In the genomic region with DNA sequence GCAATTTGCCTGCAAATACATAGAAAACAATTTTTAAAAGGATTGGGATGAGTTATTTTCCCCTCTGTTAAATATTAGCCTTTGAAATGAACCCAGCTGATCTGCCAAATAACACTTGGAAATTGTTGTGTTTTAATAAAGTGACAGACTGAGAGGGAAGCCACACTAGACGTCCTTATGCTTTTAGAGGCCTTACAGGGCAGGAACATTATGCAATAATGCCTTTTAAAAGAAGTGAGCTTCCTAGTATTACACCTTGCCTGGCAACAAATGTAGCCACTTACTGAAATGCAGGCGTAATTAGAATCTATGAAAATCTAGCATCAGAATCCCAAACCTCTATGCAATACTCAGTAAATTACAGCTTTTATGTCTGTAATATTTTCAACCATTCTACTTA, we compare ENCODE assay signal across 26 cellular contexts.
"Had no signal": no experiment of that assay in that cellular context is flagged by ENCODE, and none has a peak within 500 bp of the region (broad histone marks: within the 10 kb centered on the region; RNA-seq: fewer than 3 reads in every experiment).

No MANE protein-coding gene starts in this region.

- H2AFZ ChIP-seq: neural progenitor cell had no signal

- H3K4me2 ChIP-seq: neural progenitor cell had no signal

- H3K4me1 ChIP-seq: neural progenitor cell, tibial nerve had no signal

- DNase-seq: activated CD4-positive, alpha-beta memory T cell treated with anti-CD3 and anti-CD28 coated beads for 36 hours; activated CD4-positive, alpha-beta T cell treated with anti-CD3 and anti-CD28 coated beads, Interleukin-2, amount 10 ng/mL, durations not matched to agents 24 days and 14 days; activated CD4-positive, CD25-positive, alpha-beta regulatory T cell treated with anti-CD3 and anti-CD28 coated beads, Interleukin-2, amount 50 U/mL, for 72 hours; activated CD8-positive, alpha-beta memory T cell treated with anti-CD3 and anti-CD28 coated beads, Interleukin-2, amount 50 U/mL, for 4 hours; activated gamma-delta T cell treated with Interleukin-2 at 50 U/mL for 16 hours; activated naive CD4-positive, alpha-beta T cell treated with anti-CD3 and anti-CD28 coated beads, Interleukin-2, amount 50 U/mL, for 16 hours; activated T-cell treated with anti-CD3 and anti-CD28 coated beads, Interleukin-2, amount 50 U/mL, for 1 hour; amniotic stem cell; caudate nucleus; cortex of kidney; effector memory CD8-positive, alpha-beta T cell; foreskin fibroblast; head of caudate nucleus; left ventricle myocardium superior; midbrain; naive thymus-derived CD8-positive, alpha-beta T cell; occipital lobe; right cardiac atrium; stimulated activated CD4-positive, alpha-beta T cell treated with anti-CD3 and anti-CD28 coated beads, Interleukin-2, amount 100 ng/mL, for 48 hours; stimulated activated naive CD4-positive, alpha-beta T cell treated with Interleukin-2 at 50 U/mL for 16 hours; T-helper 17 cell; T1000 had no signal

- H3K9ac ChIP-seq: neural progenitor cell had no signal

- H3K27me3 ChIP-seq: neural progenitor cell, tibial nerve had no signal

- FAIRE-seq: astrocyte, urothelium cell line had no signal

- H3K27ac ChIP-seq: neural progenitor cell, tibial nerve had no signal

- H3K36me3 ChIP-seq: neural progenitor cell, tibial nerve had no signal

- H3K9me3 ChIP-seq: tibial nerve had no signal

- H3K4me3 ChIP-seq: neural progenitor cell, tibial nerve had no signal
